In the genomic region with DNA sequence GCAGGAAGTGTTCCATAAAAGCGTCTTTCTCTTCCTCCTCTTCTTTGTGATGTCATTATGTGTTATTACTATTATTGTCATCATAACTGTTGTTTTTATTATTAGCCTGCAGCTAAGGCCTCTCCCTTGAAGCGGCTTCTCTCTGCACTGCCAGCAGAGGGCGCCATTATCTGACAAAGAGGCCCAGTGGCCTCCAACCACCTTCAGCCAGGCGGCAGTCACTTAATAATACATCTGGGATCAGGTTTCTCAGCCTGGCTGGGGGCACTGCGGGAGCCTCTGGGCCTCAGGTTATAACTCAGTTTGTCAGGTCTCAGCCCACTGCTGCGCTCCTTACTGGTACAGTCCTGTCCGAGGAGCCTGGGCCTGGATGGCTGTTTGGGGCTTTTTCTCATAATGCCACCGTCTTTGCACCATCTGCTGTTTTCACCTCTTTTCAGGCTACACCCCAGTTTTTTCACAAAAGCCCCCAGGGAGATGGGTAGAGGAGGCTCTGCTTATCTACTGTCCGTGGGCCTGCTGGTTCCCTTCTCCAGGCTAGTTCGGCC, we compare ENCODE assay signal across 8 cellular contexts.
A peak's percentile ranks its signal among the peaks of the same experiment; 100 is the strongest.
DNase-seq lines count a peak whose midpoint lies in the region; ATAC-seq and TF ChIP-seq lines count a peak whose summit lies in the region.

No MANE protein-coding gene starts in this region.

- H3K27me3 ChIP-seq in naive thymus-derived CD4-positive, alpha-beta T cell (ENCODE audit: control insufficient read depth in 2 of 2, insufficient read depth in 2 of 2, low read length in 2 of 2) = no peaks in the 10 kb centered on the region

- peak; percentile 31 for ATAC-seq in naive thymus-derived CD4-positive, alpha-beta T cell
- ATAC-seq in HG03025 (IDR thresholded peaks at IDR 0.05; ENCODE audit: low FRiP score, unreplicated experiment) = no peak

- peaks cover 0 to 4% (median 0%) of the 10 kb centered on the region in 11 donors for H3K9me3 Mint-ChIP-seq in naive thymus-derived CD4-positive, alpha-beta T cell

- POLR2A ChIA-PET in naive thymus-derived CD4-positive, alpha-beta T cell (lab: Charles Lee) = no interaction called here

- no peak overlapping the region for H3K27ac Mint-ChIP-seq in naive thymus-derived CD4-positive, alpha-beta T cell

- peak; percentile 88 for DNase-seq in DMS53 treated with DMSO at 0.1 percent for 48 hours (lab: John Stamatoyannopoulos, UW; ENCODE audit: unreplicated experiment)
- peak; percentile 53 for DNase-seq in HCEC 1CT
- DNase-seq in NCI-H2227 (lab: John Stamatoyannopoulos, UW; ENCODE audit: unreplicated experiment) = peak; percentile 81
- DNase-seq in epithelial cell of esophagus (ENCODE audit: low read depth) = peak; percentile 64
- peak in 3 of 9 donors; percentile 5 to 43 (median 18) for DNase-seq in naive thymus-derived CD4-positive, alpha-beta T cell
- DNase-seq in NCI-H226 = no peak

- CTCF ChIA-PET in naive thymus-derived CD4-positive, alpha-beta T cell (lab: Charles Lee) = no interaction called here

- peaks cover 0 to 2% (median 0%) of the 10 kb centered on the region in 7 donors for H3K4me1 Mint-ChIP-seq in naive thymus-derived CD4-positive, alpha-beta T cell

- no peak overlapping the region for H3K4me3 ChIP-seq in WI38 (ENCODE audit: low read depth, low read length)
- H3K4me3 ChIP-seq in epithelial cell of esophagus (ENCODE audit: low read length) = no peak overlapping the region
- H3K4me3 ChIP-seq in naive thymus-derived CD4-positive, alpha-beta T cell (ENCODE audit: low read length) = no peak overlapping the region

- no peak overlapping the region for H3K4me3 Mint-ChIP-seq in naive thymus-derived CD4-positive, alpha-beta T cell

- H3K4me1 ChIP-seq in naive thymus-derived CD4-positive, alpha-beta T cell (ENCODE audit: control insufficient read depth in 2 of 2, insufficient read depth in 2 of 2, low read length in 2 of 2) = no peaks in the 10 kb centered on the region

- H3K27me3 Mint-ChIP-seq in naive thymus-derived CD4-positive, alpha-beta T cell = peaks cover 0 to 50% (median 29%) of the 10 kb centered on the region in 5 donors

- H3K36me3 ChIP-seq in naive thymus-derived CD4-positive, alpha-beta T cell (ENCODE audit: control insufficient read depth in 2 of 3, insufficient read depth in 3 of 3, low read length in 3 of 3) = no peaks in the 10 kb centered on the region

- intact Hi-C loops in naive thymus-derived CD4-positive, alpha-beta T cell (cut with micrococcal nuclease) = no loop called here

- H3K27ac ChIP-seq in naive thymus-derived CD4-positive, alpha-beta T cell (ENCODE audit: low read depth, low read length) = no peak overlapping the region

- peak; percentile 78 for TF ChIP-seq CTCF in WI38 (IDR thresholded peaks at IDR 0.05; ENCODE audit: low read depth, low read length)
- TF ChIP-seq CTCF in epithelial cell of esophagus (IDR thresholded peaks at IDR 0.05; ENCODE audit: insufficient read depth, low read depth, low read length, missing control alignments) = peak; percentile 62

- no peaks in the 10 kb centered on the region for H3K36me3 Mint-ChIP-seq in naive thymus-derived CD4-positive, alpha-beta T cell

- H3K9me3 ChIP-seq in naive thymus-derived CD4-positive, alpha-beta T cell (ENCODE audit: control insufficient read depth in 2 of 3, low read length in 3 of 3) = no peaks in the 10 kb centered on the region
